Comparison of ENCODE assay signal across 13 cellular contexts in genomic region chr22:39489094-39490068, GRCh38. TPM values are rescaled to one million over a fixed set of nuclear protein-coding genes. Genes with fewer than 3 reads are reported as not detected.
A peak's percentile ranks its signal among the peaks of the same experiment; 100 is the strongest.
DNase-seq lines count a peak whose midpoint lies in the region; ATAC-seq, FAIRE-seq and TF ChIP-seq lines count a peak whose summit lies in the region.
"Had no signal": no experiment of that assay in that cellular context is flagged by ENCODE, and none has a peak within 500 bp of the region (broad histone marks: within the 10 kb centered on the region; RNA-seq: fewer than 3 reads in every experiment).

No MANE protein-coding gene starts in this region.

- FAIRE-seq in urothelium cell line (lab: Jason Lieb, UNC) = peak; percentile 27

- CTCF ChIA-PET in activated CD8-positive, alpha-beta T cell treated with anti-CD3 and anti-CD28 coated beads for 36 hours (lab: Charles Lee) = interaction anchor here (1.0 to 17.7 kb wide), 7 partner anchors 13 to 536 kb away, joined by 3 to 323 read pairs (median 4); partner anchors contain the start of genes MIEF1, RPS19BP1 and TAB1

- peaks cover 10% of the 10 kb centered on the region for H3K36me3 ChIP-seq in left ventricle myocardium inferior
- no peaks in the 10 kb centered on the region for H3K36me3 ChIP-seq in right lobe of liver
- no peaks in the 10 kb centered on the region for H3K36me3 ChIP-seq in thyroid gland

- H3K4me3 Mint-ChIP-seq in activated CD8-positive, alpha-beta T cell treated with anti-CD3 and anti-CD28 coated beads for 36 hours = peak overlapping the region; percentile 4
- H3K4me3 Mint-ChIP-seq: activated CD4-positive, alpha-beta T cell treated with anti-CD3 and anti-CD28 coated beads for 36 hours had no signal

- POLR2A ChIA-PET in activated CD8-positive, alpha-beta T cell treated with anti-CD3 and anti-CD28 coated beads for 36 hours (lab: Charles Lee) = interaction anchor here (0.6 to 3.3 kb wide), 6 partner anchors 13 to 171 kb away, joined by 3 to 21 read pairs (median 7); partner anchors contain the start of genes ATF4, MIEF1 and RPL3

- TF ChIP-seq CTCF in left ventricle myocardium inferior (IDR thresholded peaks at IDR 0.05; ENCODE audit: borderline replicate concordance) (no peak), right lobe of liver (IDR thresholded peaks at IDR 0.05) (no peak), lower leg skin (IDR thresholded peaks at IDR 0.05) (no peak), thyroid gland (IDR thresholded peaks at IDR 0.05) (no peak)
- no peak for TF ChIP-seq CTCF in activated CD8-positive, alpha-beta T cell treated with anti-CD3 and anti-CD28 coated beads for 36 hours (IDR thresholded peaks at IDR 0.05)

- H3K9me3 Mint-ChIP-seq in activated CD8-positive, alpha-beta T cell treated with anti-CD3 and anti-CD28 coated beads for 36 hours = no peaks in the 10 kb centered on the region

- H3K27me3 ChIP-seq in left ventricle myocardium inferior (ENCODE audit: low read depth) = no peaks in the 10 kb centered on the region
- H3K27me3 ChIP-seq in right lobe of liver = no peaks in the 10 kb centered on the region
- no peaks in the 10 kb centered on the region for H3K27me3 ChIP-seq in thyroid gland
- H3K27me3 ChIP-seq: body of pancreas had no signal

- H3K4me1 ChIP-seq in left ventricle myocardium inferior = peaks cover 20% of the 10 kb centered on the region
- H3K4me1 ChIP-seq in right lobe of liver = no peaks in the 10 kb centered on the region
- H3K4me1 ChIP-seq in thyroid gland = no peaks in the 10 kb centered on the region
- H3K4me1 ChIP-seq: body of pancreas had no signal

- H3K9me3 ChIP-seq in left ventricle myocardium inferior (replicated peaks) (no peaks in the 10 kb centered on the region), right lobe of liver (no peaks in the 10 kb centered on the region), thyroid gland (no peaks in the 10 kb centered on the region)
- H3K9me3 ChIP-seq: body of pancreas, gastroesophageal sphincter had no signal

- TF ChIP-seq POLR2A in right lobe of liver (IDR thresholded peaks at IDR 0.05) (no peak), lower leg skin (IDR thresholded peaks at IDR 0.05) (no peak), thyroid gland (IDR thresholded peaks at IDR 0.05) (no peak)

- H3K27ac Mint-ChIP-seq in activated CD8-positive, alpha-beta T cell treated with anti-CD3 and anti-CD28 coated beads for 36 hours = no peak overlapping the region
- H3K27ac Mint-ChIP-seq: activated CD4-positive, alpha-beta T cell treated with anti-CD3 and anti-CD28 coated beads for 36 hours had no signal

- H3K36me3 Mint-ChIP-seq in activated CD8-positive, alpha-beta T cell treated with anti-CD3 and anti-CD28 coated beads for 36 hours (ENCODE audit: low read depth) = no peaks in the 10 kb centered on the region

- peak; percentile 18 for ATAC-seq in Right ventricle myocardium superior (ENCODE audit: poor library complexity)
- ATAC-seq in activated CD8-positive, alpha-beta T cell treated with anti-CD3 and anti-CD28 coated beads for 36 hours = no peak
- peak in 3 of 4 donors; percentile 5 to 34 (median 9) for ATAC-seq in right lobe of liver
- no peak for ATAC-seq in GM21367 (IDR thresholded peaks at IDR 0.05; ENCODE audit: unreplicated experiment)

- H3K27ac ChIP-seq in left ventricle myocardium inferior (replicated peaks) (no peak overlapping the region), right lobe of liver (no peak overlapping the region), thyroid gland (no peak overlapping the region)
- H3K27ac ChIP-seq: body of pancreas, gastroesophageal sphincter had no signal

- intact Hi-C loops in Right ventricle myocardium superior (cut with DNase I) = no loop called here
- intact Hi-C loops in left ventricle myocardium inferior (cut with micrococcal nuclease) = no loop called here
- intact Hi-C loops in activated CD8-positive, alpha-beta T cell treated with anti-CD3 and anti-CD28 coated beads for 36 hours (cut with micrococcal nuclease) = no loop called here
- intact Hi-C loops in right lobe of liver (cut with DNase I) = loop anchor here in 1 of 2 donors (5.0 kb wide), 1 partner anchor 38 kb away; no protein-coding TSS in a partner anchor
- intact Hi-C loops in lower leg skin (cut with DNase I; ENCODE audit: low total_unique reads) = no loop called here
- intact Hi-C loops in thyroid gland (cut with DNase I) = loop anchor here (5.0 kb wide), 1 partner anchor 38 kb away; no protein-coding TSS in a partner anchor

- H3K4me1 Mint-ChIP-seq in activated CD8-positive, alpha-beta T cell treated with anti-CD3 and anti-CD28 coated beads for 36 hours (ENCODE audit: low read depth) = peaks cover 12% of the 10 kb centered on the region

- DNase-seq in Right ventricle myocardium superior = no peak
- no peak for DNase-seq in left ventricle myocardium inferior
- DNase-seq in activated CD8-positive, alpha-beta T cell treated with anti-CD3 and anti-CD28 coated beads for 36 hours = no peak
- no peak for DNase-seq in right lobe of liver
- no peak for DNase-seq in urothelium cell line (ENCODE audit: low spot score)
- no peak for DNase-seq in lower leg skin (ENCODE audit: low spot score in 2 of 2)
- DNase-seq in thyroid gland = no peak

- H3K4me3 ChIP-seq in left ventricle myocardium inferior (no peak overlapping the region), right lobe of liver (no peak overlapping the region), lower leg skin (ENCODE audit: low read depth, poor library complexity, severe bottlenecking) (no peak overlapping the region), thyroid gland (replicated peaks in 1 of 3) (no peak overlapping the region)
- H3K4me3 ChIP-seq: body of pancreas, gastroesophageal sphincter, smooth muscle cell had no signal

- WGBS in right lobe of liver (ENCODE audit: insufficient coverage, low coverage, low lambda C conversion rate, missing lambda C conversion rate) = 68% methylated on average over 11 of the region's 17 CpGs
- 83 to 86% methylated on average over 17 of the region's 17 CpGs for WGBS in lower leg skin, 2 donors
- 84 to 89% methylated on average over 14 to 17 of the region's 17 CpGs for WGBS in thyroid gland, 2 donors

- H3K27me3 Mint-ChIP-seq in activated CD8-positive, alpha-beta T cell treated with anti-CD3 and anti-CD28 coated beads for 36 hours = no peaks in the 10 kb centered on the region
- H3K27me3 Mint-ChIP-seq: activated CD4-positive, alpha-beta T cell treated with anti-CD3 and anti-CD28 coated beads for 36 hours had no signal

RNA-seq across cellular contexts. Expression of gene MIEF1, which starts 12.7 kb away (rescaled TPM):
- 16.7 TPM for total RNA-seq in Right ventricle myocardium superior
- total RNA-seq in left ventricle myocardium inferior = 15.5 TPM
- 10 to 100 TPM; 48.2 to 51.1 TPM for total RNA-seq in activated CD8-positive, alpha-beta T cell treated with anti-CD3 and anti-CD28 coated beads for 36 hours
- 10 to 100 TPM; 17.4 to 24.4 (median 21.5) TPM for total RNA-seq in right lobe of liver
- total RNA-seq in lower leg skin = 10 to 100 TPM; 12.8 to 27.1 (median 20.2) TPM
- total RNA-seq in thyroid gland = 10 to 100 TPM; 21.4 to 30.5 (median 26.7) TPM

RNA-seq across cellular contexts. Expression of gene ATF4, which starts 31.0 kb away (rescaled TPM):
- total RNA-seq in Right ventricle myocardium superior = 200 TPM
- 193 TPM for total RNA-seq in left ventricle myocardium inferior
- 100 to 1,000 TPM; 518 to 536 TPM for total RNA-seq in activated CD8-positive, alpha-beta T cell treated with anti-CD3 and anti-CD28 coated beads for 36 hours
- total RNA-seq in right lobe of liver = 100 to 1,000 TPM; 114 to 187 (median 157) TPM
- total RNA-seq in lower leg skin = 100 to 1,000 TPM; 214 to 336 (median 309) TPM
- 100 to 1,000 TPM; 173 to 273 (median 210) TPM for total RNA-seq in thyroid gland

RNA-seq across cellular contexts. Expression of gene MGAT3, which starts 32.6 kb away (rescaled TPM):
- 3.9 TPM for total RNA-seq in Right ventricle myocardium superior
- total RNA-seq in left ventricle myocardium inferior = 3.2 TPM
- 1 to 10 TPM in 1 of 2 experiments, under 1 TPM in 1; 0.90 to 1.9 TPM for total RNA-seq in activated CD8-positive, alpha-beta T cell treated with anti-CD3 and anti-CD28 coated beads for 36 hours
- total RNA-seq in right lobe of liver = under 1 TPM in 5 of 6 experiments, not detected in 1; 0.05 to 0.38 (median 0.07) TPM
- total RNA-seq in lower leg skin = 1 to 10 TPM; 1.2 to 5.5 (median 3.2) TPM
- total RNA-seq in thyroid gland = 1 to 10 TPM in 2 of 4 donors, under 1 TPM in 2; 0.45 to 1.6 (median 0.90) TPM
- total RNA-seq: PC-3 had no signal

RNA-seq across cellular contexts. Expression of gene RPS19BP1, which starts 43.2 kb away (rescaled TPM):
- total RNA-seq in Right ventricle myocardium superior (59.0 TPM), left ventricle myocardium inferior (59.3 TPM), right lobe of liver (100 to 1,000 TPM in 2 of 6 experiments, 10 to 100 TPM in 4; 31.0 to 104 (median 32.8) TPM), lower leg skin (100 to 1,000 TPM in 3 of 4 donors, 10 to 100 TPM in 1; 93.4 to 157 (median 121) TPM), thyroid gland (100 to 1,000 TPM; 120 to 243 (median 171) TPM)
- 10 to 100 TPM; 68.5 to 71.7 TPM for total RNA-seq in activated CD8-positive, alpha-beta T cell treated with anti-CD3 and anti-CD28 coated beads for 36 hours

Comparison
In these comparisons a context has a peak if more than half of its experiments do, and no peak if none do; other contexts are left out.
1. ATAC-seq: peak in Right ventricle myocardium superior (single experiment) and right lobe of liver (3 of 4); none in activated CD8-positive, alpha-beta T cell treated with anti-CD3 and anti-CD28 coated beads for 36 hours (single experiment) and GM21367 (single experiment).